Comparison of ENCODE assay signal across 10 cellular contexts in the genomic region with DNA sequence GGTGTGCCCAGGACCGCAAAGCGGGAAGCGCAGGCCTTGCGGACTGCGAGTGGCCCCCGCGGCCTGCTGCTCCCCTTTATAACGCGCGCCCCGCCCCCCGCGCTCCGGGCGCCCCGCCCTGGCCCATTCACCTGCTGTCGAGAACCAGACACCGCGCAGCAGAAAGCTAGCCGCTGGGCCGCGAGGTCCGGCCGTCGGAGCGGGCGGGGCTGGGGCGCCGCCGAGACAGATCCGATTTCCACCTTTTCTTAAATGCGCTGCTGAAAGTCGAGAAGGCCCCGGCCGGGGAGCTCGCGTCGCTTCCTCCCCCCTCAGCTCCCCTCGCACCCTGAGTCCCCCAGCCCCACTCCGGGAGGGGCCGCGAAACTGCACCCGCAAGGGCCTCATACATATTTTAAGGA.
DNase-seq lines count a peak whose midpoint lies in the region; ATAC-seq lines count a peak whose summit lies in the region.
"Had no signal": no experiment of that assay in that cellular context is flagged by ENCODE, and none has a peak within 500 bp of the region (broad histone marks: within the 10 kb centered on the region; RNA-seq: fewer than 3 reads in every experiment).

No MANE protein-coding gene starts in this region.

- H3K9me3 ChIP-seq in trophoblast cell (ENCODE audit: insufficient read depth, low read depth, low read length): peaks cover 23% of the 10 kb centered on the region
- H3K9me3 ChIP-seq: body of pancreas had no signal

- H3K27me3 ChIP-seq in trophoblast cell (ENCODE audit: insufficient read depth, low read length): peaks cover 84% of the 10 kb centered on the region

- H3K18ac ChIP-seq in trophoblast cell (ENCODE audit: low read length): no peak overlapping the region

- H3K14ac ChIP-seq in trophoblast cell (ENCODE audit: low read length): no peak overlapping the region

- H3K79me2 ChIP-seq in trophoblast cell (ENCODE audit: control insufficient read depth, insufficient read depth, low read length, poor library complexity): no peaks in the 10 kb centered on the region

- H3K27me3 Mint-ChIP-seq in central memory CD8-positive, alpha-beta T cell: peaks cover 75% of the 10 kb centered on the region

- H3K23ac ChIP-seq in trophoblast cell (ENCODE audit: low read length): no peak overlapping the region

- no peaks in the 10 kb centered on the region for H3K9me3 Mint-ChIP-seq in central memory CD8-positive, alpha-beta T cell

- no peak overlapping the region for H4K8ac ChIP-seq in trophoblast cell (ENCODE audit: low read depth, low read length)

- no peak overlapping the region for H4K12ac ChIP-seq in trophoblast cell (ENCODE audit: low read depth, low read length)

- H3K27ac Mint-ChIP-seq in central memory CD8-positive, alpha-beta T cell (ENCODE audit: low read depth): no peak overlapping the region

- H3K4me3 Mint-ChIP-seq in central memory CD8-positive, alpha-beta T cell: peak overlapping the region; percentile 85

- no peak overlapping the region for H2BK120ac ChIP-seq in trophoblast cell (ENCODE audit: insufficient read depth, low read length, poor library complexity)

- H3K4me1 ChIP-seq in trophoblast cell (ENCODE audit: control insufficient read depth in 1 of 2, insufficient read depth in 2 of 2, low read length in 2 of 2): peaks cover 15 to 22% of the 10 kb centered on the region in 2 experiments

- no peaks in the 10 kb centered on the region for H3K36me3 ChIP-seq in trophoblast cell (ENCODE audit: control insufficient read depth in 1 of 2, insufficient read depth in 2 of 2, low read length in 2 of 2)

- no peak overlapping the region for H4K91ac ChIP-seq in trophoblast cell (ENCODE audit: low read depth, low read length)

- no peak for ATAC-seq in central memory CD8-positive, alpha-beta T cell (replicated peaks; ENCODE audit: extremely low read depth, poor library complexity, severe bottlenecking)
- ATAC-seq in HG03460 (IDR thresholded peaks at IDR 0.05; ENCODE audit: unreplicated experiment): no peak
- ATAC-seq in HG03442 (IDR thresholded peaks at IDR 0.05; ENCODE audit: unreplicated experiment): no peak
- ATAC-seq: body of pancreas had no signal

- no peak overlapping the region for H3K4me3 ChIP-seq in trophoblast cell (ENCODE audit: low read depth, low read length)

- DNase-seq in NCI-H187 (lab: John Stamatoyannopoulos, UW) (peak; percentile 27 to 66), NCI-H187 treated with DMSO at 0.1 percent for 48 hours (lab: John Stamatoyannopoulos, UW) (no peak), NCI-H146 treated with DMSO at 0.1 percent for 48 hours (lab: John Stamatoyannopoulos, UW; ENCODE audit: unreplicated experiment) (peak; percentile 46), trophoblast cell (no peak), SIG-M5 (lab: John Stamatoyannopoulos, UW) (no peak)
- DNase-seq in central memory CD8-positive, alpha-beta T cell (ENCODE audit: low spot score in 2 of 2): no peak
- DNase-seq: T1000 had no signal

- peaks cover 37% of the 10 kb centered on the region for H3K4me1 Mint-ChIP-seq in central memory CD8-positive, alpha-beta T cell

- H2BK5ac ChIP-seq in trophoblast cell (ENCODE audit: low read depth, low read length, poor library complexity): no peak overlapping the region

- no peak overlapping the region for H3K27ac ChIP-seq in trophoblast cell (ENCODE audit: low read depth, low read length)
- H3K27ac ChIP-seq: body of pancreas had no signal

- peak overlapping the region; percentile 48 for H3K4me2 ChIP-seq in trophoblast cell (ENCODE audit: low read length)

- no CpG with 5 or more reads among the region's 43 CpGs for WGBS in trophoblast cell (ENCODE audit: extremely low coverage, insufficient coverage, insufficient read length)

- H3K36me3 Mint-ChIP-seq in central memory CD8-positive, alpha-beta T cell (ENCODE audit: insufficient read depth): peaks cover 8% of the 10 kb centered on the region

- no peak overlapping the region for H2BK12ac ChIP-seq in trophoblast cell (ENCODE audit: low read length)

- H3K79me1 ChIP-seq in trophoblast cell (ENCODE audit: low read length): peaks cover 9% of the 10 kb centered on the region

- H3K9ac ChIP-seq in trophoblast cell (ENCODE audit: low read length): no peak overlapping the region

- H2AK5ac ChIP-seq in trophoblast cell (ENCODE audit: low read length): no peak overlapping the region

- no peak overlapping the region for H3K4ac ChIP-seq in trophoblast cell (ENCODE audit: low read depth, low read length)

- no peak overlapping the region for H2AFZ ChIP-seq in trophoblast cell (ENCODE audit: insufficient read depth, low read length, poor library complexity)

Comparison
In these comparisons a context has a peak if more than half of its experiments do, and no peak if none do; other contexts are left out.
1. DNase-seq: peak in NCI-H187 (2 of 2) and NCI-H146 treated with DMSO at 0.1 percent for 48 hours (single experiment); none in NCI-H187 treated with DMSO at 0.1 percent for 48 hours (single experiment), central memory CD8-positive, alpha-beta T cell (0 of 2), trophoblast cell (0 of 2) and SIG-M5 (single experiment).